ENCODE assay signal across 12 cellular contexts in the genomic region with DNA sequence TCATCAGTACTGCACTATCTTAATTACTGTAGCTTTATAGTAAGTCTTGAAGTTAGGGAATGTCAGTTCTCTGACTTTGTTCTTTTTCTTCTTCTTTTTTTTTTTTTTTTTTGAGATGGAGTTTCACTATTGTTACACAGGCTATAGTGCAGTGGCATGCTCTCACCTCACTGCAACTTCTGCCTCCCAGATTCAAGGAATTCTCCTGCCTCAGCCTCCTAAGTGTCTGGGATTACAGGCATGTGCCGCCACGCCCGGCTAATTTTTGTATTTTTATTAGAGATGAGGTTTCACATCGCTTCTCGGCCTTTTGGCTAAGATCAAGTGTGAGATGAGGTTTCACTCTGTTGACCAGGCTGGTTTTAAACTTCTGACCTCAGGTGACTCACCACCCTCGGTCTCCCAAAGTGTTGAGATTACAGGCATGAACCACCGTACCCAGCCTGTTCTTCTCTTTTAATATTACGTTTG. TPM values are rescaled to one million over a fixed set of nuclear protein-coding genes. Genes with fewer than 3 reads are reported as not detected.
DNase-seq lines count a peak whose midpoint lies in the region; ATAC-seq and TF ChIP-seq lines count a peak whose summit lies in the region.
"Had no signal": no experiment of that assay in that cellular context is flagged by ENCODE, and none has a peak within 500 bp of the region (broad histone marks: within the 10 kb centered on the region; RNA-seq: fewer than 3 reads in every experiment).

No MANE protein-coding gene starts in this region.

- peaks cover 22% of the 10 kb centered on the region for H3K4me1 Mint-ChIP-seq in MCF 10A (ENCODE audit: insufficient read depth, unreplicated experiment)

- no peaks in the 10 kb centered on the region for H3K4me1 ChIP-seq in breast epithelium
- no peaks in the 10 kb centered on the region for H3K4me1 ChIP-seq in Panc1 (ENCODE audit: control insufficient read depth, insufficient read depth, low read length)
- H3K4me1 ChIP-seq in upper lobe of right lung, result no peaks in the 10 kb centered on the region
- H3K4me1 ChIP-seq: right atrium auricular region had no signal

- no peak for TF ChIP-seq POLR2A in breast epithelium (IDR thresholded peaks at IDR 0.05)

- intact Hi-C loops in MCF 10A (cut with micrococcal nuclease) (loop anchor here (1.0 kb wide), 1 partner anchor 44 kb away; no protein-coding TSS in a partner anchor), breast epithelium (cut with DNase I; ENCODE audit: low total_unique reads) (no loop called here), Panc1 (cut with micrococcal nuclease; ENCODE audit: unreplicated experiment) (no loop called here), upper lobe of right lung (cut with DNase I) (no loop called here), cardiac septum (cut with DNase I) (no loop called here)

- H3K27ac ChIP-seq in breast epithelium (no peak overlapping the region), Panc1 (ENCODE audit: low read length) (no peak overlapping the region), upper lobe of right lung (no peak overlapping the region)
- H3K27ac ChIP-seq: right atrium auricular region had no signal

- BruUV-seq in MCF 10A (replicated peaks; lab: Mats Ljungman, UMichigan) (no TSS peak), Panc1 (replicated peaks; lab: Mats Ljungman, UMichigan) (no TSS peak)

- CTCF ChIA-PET in MCF 10A (lab: Yijun Ruan, JAX), result interaction anchor here (0.5 to 1.1 kb wide), 4 partner anchors 24 to 192 kb away, joined by 3 to 6 read pairs (median 4); no protein-coding TSS in a partner anchor
- CTCF ChIA-PET in Panc1 (lab: Charles Lee), result interaction anchor here (0.6 kb wide), 3 partner anchors 26 to 114 kb away, joined by 4 read pairs; no protein-coding TSS in a partner anchor

- H3K36me3 ChIP-seq in breast epithelium (no peaks in the 10 kb centered on the region), Panc1 (ENCODE audit: control insufficient read depth, insufficient read depth, low read length) (no peaks in the 10 kb centered on the region), upper lobe of right lung (no peaks in the 10 kb centered on the region)
- H3K36me3 ChIP-seq: right atrium auricular region had no signal

- peak; percentile 81 for DNase-seq in MCF 10A (ENCODE audit: unreplicated experiment)
- no peak for DNase-seq in breast epithelium (ENCODE audit: low spot score in 2 of 2)
- no peak for DNase-seq in Panc1 (ENCODE audit: low read depth, low spot score)
- DNase-seq in upper lobe of right lung, result no peak
- no peak for DNase-seq in globus pallidus (ENCODE audit: low spot score)
- no peak for DNase-seq in cardiac septum (ENCODE audit: low spot score)
- no peak for DNase-seq in NCI-H1105 (lab: John Stamatoyannopoulos, UW)
- DNase-seq: activated CD8-positive, alpha-beta memory T cell treated with anti-CD3 and anti-CD28 coated beads, Interleukin-2, amount 10 ng/mL, durations not matched to agents 7 days and 5 days; SIG-M5 had no signal

- no peaks in the 10 kb centered on the region for H3K36me3 Mint-ChIP-seq in MCF 10A (ENCODE audit: insufficient read depth, unreplicated experiment)
- H3K36me3 Mint-ChIP-seq: activated CD8-positive, alpha-beta memory T cell treated with anti-CD3 and anti-CD28 coated beads, Interleukin-2, amount 10 ng/mL, durations not matched to agents 7 days and 5 days; stimulated activated memory B cell treated with anti-CD40 and anti-IgM and Interleukin-4, amounts not matched to agents 10 μg/mL and 1 μg/mL and 100 μg/mL, for 72 hours had no signal

- H3K4me3 Mint-ChIP-seq in MCF 10A (ENCODE audit: unreplicated experiment), result peak overlapping the region; percentile 35
- H3K4me3 Mint-ChIP-seq: activated CD8-positive, alpha-beta memory T cell treated with anti-CD3 and anti-CD28 coated beads, Interleukin-2, amount 10 ng/mL, durations not matched to agents 7 days and 5 days; stimulated activated memory B cell treated with anti-CD40 and anti-IgM and Interleukin-4, amounts not matched to agents 10 μg/mL and 1 μg/mL and 100 μg/mL, for 72 hours had no signal

- in situ Hi-C loops in Panc1 (cut with HindIII; ENCODE audit: low pct_unique_long_range_greater_than_20kb, low sequenced_read_pairs), result no loop called here

- H3K9me3 Mint-ChIP-seq in MCF 10A (ENCODE audit: unreplicated experiment), result no peaks in the 10 kb centered on the region

- POLR2A ChIA-PET in MCF 10A (lab: Yijun Ruan, JAX), result no interaction called here
- POLR2A ChIA-PET in Panc1 (lab: Charles Lee), result no interaction called here

- peak; percentile 81 for ATAC-seq in Panc1
- ATAC-seq in esophagus mucosa, result peak; percentile 73
- peak; percentile 53 for ATAC-seq in upper lobe of right lung
- ATAC-seq: activated CD8-positive, alpha-beta memory T cell treated with anti-CD3 and anti-CD28 coated beads, Interleukin-2, amount 10 ng/mL, durations not matched to agents 7 days and 5 days; stimulated activated memory B cell treated with anti-CD40 and anti-IgM and Interleukin-4, amounts not matched to agents 10 μg/mL and 1 μg/mL and 100 μg/mL, for 72 hours had no signal

- no peak overlapping the region for H3K4me3 ChIP-seq in breast epithelium
- peak overlapping the region; percentile 7 to 27; a peak in 3 of 4 replicates for H3K4me3 ChIP-seq in Panc1 (ENCODE audit: low read depth in 2 of 2, low read length in 2 of 2)
- no peak overlapping the region for H3K4me3 ChIP-seq in upper lobe of right lung
- H3K4me3 ChIP-seq: right atrium auricular region had no signal

- no peaks in the 10 kb centered on the region for H3K9me3 ChIP-seq in breast epithelium
- no peaks in the 10 kb centered on the region for H3K9me3 ChIP-seq in Panc1 (ENCODE audit: control insufficient read depth, insufficient read depth, low read depth, low read length)
- H3K9me3 ChIP-seq in upper lobe of right lung, result no peaks in the 10 kb centered on the region

- no peaks in the 10 kb centered on the region for H3K27me3 Mint-ChIP-seq in MCF 10A (ENCODE audit: insufficient read depth, unreplicated experiment)

- H3K27ac Mint-ChIP-seq in MCF 10A (ENCODE audit: low read depth, unreplicated experiment), result peak overlapping the region; percentile 70
- H3K27ac Mint-ChIP-seq: activated CD8-positive, alpha-beta memory T cell treated with anti-CD3 and anti-CD28 coated beads, Interleukin-2, amount 10 ng/mL, durations not matched to agents 7 days and 5 days; stimulated activated memory B cell treated with anti-CD40 and anti-IgM and Interleukin-4, amounts not matched to agents 10 μg/mL and 1 μg/mL and 100 μg/mL, for 72 hours had no signal

- no peak for TF ChIP-seq CTCF in MCF 10A (IDR thresholded peaks at IDR 0.05; ENCODE audit: unreplicated experiment)
- no peak for TF ChIP-seq CTCF in breast epithelium (IDR thresholded peaks at IDR 0.05)
- no peak for TF ChIP-seq CTCF in Panc1 (IDR thresholded peaks at IDR 0.05)
- TF ChIP-seq CTCF in upper lobe of right lung (IDR thresholded peaks at IDR 0.05), result no peak

- no peaks in the 10 kb centered on the region for H3K27me3 ChIP-seq in breast epithelium
- H3K27me3 ChIP-seq in Panc1 (ENCODE audit: control insufficient read depth, insufficient read depth, low read length), result no peaks in the 10 kb centered on the region
- H3K27me3 ChIP-seq in upper lobe of right lung, result no peaks in the 10 kb centered on the region
- H3K27me3 ChIP-seq: right atrium auricular region had no signal

RNA-seq across cellular contexts. Expression of gene TANC1, which starts 41.9 kb away (rescaled TPM):
- 31.0 and 35.3 TPM in 2 replicates for total RNA-seq in MCF 10A (2022)
- total RNA-seq in breast epithelium, result 10 to 100 TPM; 18.9 to 62.3 (median 58.4) TPM
- 44.3 TPM for total RNA-seq in Panc1 (2021; ENCODE audit: unreplicated experiment)
- polyA plus RNA-seq in Panc1 (2012; ENCODE audit: insufficient read length), result 28.6 TPM
- total RNA-seq in esophagus mucosa, result 23.8 TPM
- total RNA-seq in upper lobe of right lung, result 60.4 TPM
- total RNA-seq in cardiac septum, result 55.6 TPM

Comparison
In these comparisons a context has a peak if more than half of its experiments do, and no peak if none do; other contexts are left out.
1. H3K4me3 ChIP-seq: peak in Panc1 (2 of 2); none in breast epithelium (0 of 3) and upper lobe of right lung (single experiment).
2. Peak in every context shown above with its lines, with median percentiles within 50 percentile points of each other: ATAC-seq.